In genomic region chr2:1282552-1282951, GRCh38 we compare ENCODE assay signal across 25 cellular contexts.
DNase-seq lines count a peak whose midpoint lies in the region; ATAC-seq and TF ChIP-seq lines count a peak whose summit lies in the region.
"Had no signal": no experiment of that assay in that cellular context is flagged by ENCODE, and none has a peak within 500 bp of the region (broad histone marks: within the 10 kb centered on the region; RNA-seq: fewer than 3 reads in every experiment).

No MANE protein-coding gene starts in this region.

- H3K4me3 Mint-ChIP-seq in nephron progenitor cell (no peak overlapping the region), natural killer cell (no peak overlapping the region)
- no peak overlapping the region for H3K4me3 Mint-ChIP-seq in naive thymus-derived CD4-positive, alpha-beta T cell
- H3K4me3 Mint-ChIP-seq in stimulated activated effector memory CD8-positive, alpha-beta T cell treated with anti-CD3 and anti-CD28 coated beads, Interleukin-12 subunit alpha, Interleukin-12 subunit beta, amount 100 ng/mL, for 72 hours = no peak overlapping the region
- H3K4me3 Mint-ChIP-seq: activated T-cell treated with anti-CD3 and anti-CD28 coated beads, Interleukin-2, amount 50 U/mL, for 72 hours had no signal

- POLR2A ChIA-PET in naive thymus-derived CD4-positive, alpha-beta T cell (lab: Charles Lee) = no interaction called here

- H3K9me3 ChIP-seq in left ventricle myocardium inferior (replicated peaks) = no peaks in the 10 kb centered on the region
- H3K9me3 ChIP-seq in naive thymus-derived CD4-positive, alpha-beta T cell (ENCODE audit: control insufficient read depth in 2 of 3, low read length in 3 of 3) = no peaks in the 10 kb centered on the region
- H3K9me3 ChIP-seq: transverse colon had no signal

- H3K27me3 ChIP-seq in left ventricle myocardium inferior (ENCODE audit: low read depth) = peaks cover 68% of the 10 kb centered on the region
- H3K27me3 ChIP-seq in naive thymus-derived CD4-positive, alpha-beta T cell (ENCODE audit: control insufficient read depth in 2 of 2, insufficient read depth in 2 of 2, low read length in 2 of 2) = no peaks in the 10 kb centered on the region
- H3K27me3 ChIP-seq: transverse colon had no signal

- H3K4me1 Mint-ChIP-seq in nephron progenitor cell (peaks cover 28% of the 10 kb centered on the region), natural killer cell (no peaks in the 10 kb centered on the region)
- no peaks in the 10 kb centered on the region for H3K4me1 Mint-ChIP-seq in naive thymus-derived CD4-positive, alpha-beta T cell
- H3K4me1 Mint-ChIP-seq in stimulated activated effector memory CD8-positive, alpha-beta T cell treated with anti-CD3 and anti-CD28 coated beads, Interleukin-12 subunit alpha, Interleukin-12 subunit beta, amount 100 ng/mL, for 72 hours = peaks cover 7% of the 10 kb centered on the region

- H3K27me3 Mint-ChIP-seq in nephron progenitor cell (ENCODE audit: low read depth, poor library complexity) = peaks cover 6% of the 10 kb centered on the region
- no peaks in the 10 kb centered on the region for H3K27me3 Mint-ChIP-seq in naive thymus-derived CD4-positive, alpha-beta T cell
- H3K27me3 Mint-ChIP-seq in natural killer cell (ENCODE audit: low read depth in 2 of 2) = peaks cover 0 to 4% of the 10 kb centered on the region in 2 donors

- intact Hi-C loops in left ventricle myocardium inferior (cut with micrococcal nuclease) (no loop called here), natural killer cell (cut with micrococcal nuclease) (no loop called here)
- intact Hi-C loops in naive thymus-derived CD4-positive, alpha-beta T cell (cut with micrococcal nuclease) = no loop called here

- H3K27ac ChIP-seq in left ventricle myocardium inferior (replicated peaks) = no peak overlapping the region
- no peak overlapping the region for H3K27ac ChIP-seq in naive thymus-derived CD4-positive, alpha-beta T cell (ENCODE audit: low read depth, low read length)
- H3K27ac ChIP-seq: KMS-11, transverse colon, WERI-Rb-1 had no signal

- H3K36me3 Mint-ChIP-seq in nephron progenitor cell (ENCODE audit: low read depth) (no peaks in the 10 kb centered on the region), natural killer cell (no peaks in the 10 kb centered on the region)
- no peaks in the 10 kb centered on the region for H3K36me3 Mint-ChIP-seq in naive thymus-derived CD4-positive, alpha-beta T cell
- no peaks in the 10 kb centered on the region for H3K36me3 Mint-ChIP-seq in stimulated activated effector memory CD8-positive, alpha-beta T cell treated with anti-CD3 and anti-CD28 coated beads, Interleukin-12 subunit alpha, Interleukin-12 subunit beta, amount 100 ng/mL, for 72 hours

- CTCF ChIA-PET in naive thymus-derived CD4-positive, alpha-beta T cell (lab: Charles Lee) = no interaction called here

- H3K4me3 ChIP-seq in left ventricle myocardium inferior = no peak overlapping the region
- H3K4me3 ChIP-seq in naive thymus-derived CD4-positive, alpha-beta T cell (ENCODE audit: low read length) = no peak overlapping the region
- H3K4me3 ChIP-seq: transverse colon had no signal

- DNase-seq in Ammon's horn (ENCODE audit: low spot score) (peak; percentile 23), SK-N-DZ (ENCODE audit: low spot score) (peak; percentile 7), left ventricle myocardium inferior (peak; percentile 33), nephron progenitor cell (peak; percentile 48), natural killer cell (no peak)
- no peak for DNase-seq in naive thymus-derived CD4-positive, alpha-beta T cell
- DNase-seq in stimulated activated effector memory CD8-positive, alpha-beta T cell treated with anti-CD3 and anti-CD28 coated beads, Interleukin-12 subunit alpha, Interleukin-12 subunit beta, amount 100 ng/mL, for 72 hours (ENCODE audit: low spot score in 2 of 2) = no peak
- no peak for DNase-seq in stimulated activated naive CD4-positive, alpha-beta T cell (lab: John Stamatoyannopoulos, UW)
- DNase-seq: activated CD4-positive, alpha-beta T cell treated with anti-CD3 and anti-CD28 coated beads, Interleukin-2, amount 50 U/mL, for 4 hours; activated naive CD4-positive, alpha-beta T cell; activated T-cell treated with anti-CD3 and anti-CD28 coated beads, Interleukin-2, amount 50 U/mL, for 72 hours; GDM1; left colon; mesenchymal stem cell; MM.1S; NCI-H1436; NCI-H446; NCI-H82; small intestine; stimulated activated CD8-positive, alpha-beta memory T cell treated with anti-CD3 and anti-CD28 coated beads, Interleukin-4, amount 100 ng/mL, for 48 hours; SW 1271; T-helper 9 cell; transverse colon; WERI-Rb-1 had no signal

- TF ChIP-seq CTCF in left ventricle myocardium inferior (IDR thresholded peaks at IDR 0.05; ENCODE audit: borderline replicate concordance) (no peak), nephron progenitor cell (IDR thresholded peaks at IDR 0.05) (no peak), natural killer cell (IDR thresholded peaks at IDR 0.05) (no peak)

- H3K4me1 ChIP-seq in left ventricle myocardium inferior = peaks cover 12% of the 10 kb centered on the region
- H3K4me1 ChIP-seq in naive thymus-derived CD4-positive, alpha-beta T cell (ENCODE audit: control insufficient read depth in 2 of 2, insufficient read depth in 2 of 2, low read length in 2 of 2) = no peaks in the 10 kb centered on the region
- H3K4me1 ChIP-seq: transverse colon had no signal

- H3K27ac Mint-ChIP-seq in nephron progenitor cell = no peak overlapping the region
- no peak overlapping the region for H3K27ac Mint-ChIP-seq in naive thymus-derived CD4-positive, alpha-beta T cell
- H3K27ac Mint-ChIP-seq in stimulated activated effector memory CD8-positive, alpha-beta T cell treated with anti-CD3 and anti-CD28 coated beads, Interleukin-12 subunit alpha, Interleukin-12 subunit beta, amount 100 ng/mL, for 72 hours = no peak overlapping the region
- H3K27ac Mint-ChIP-seq in natural killer cell = no peak overlapping the region
- H3K27ac Mint-ChIP-seq: activated T-cell treated with anti-CD3 and anti-CD28 coated beads, Interleukin-2, amount 50 U/mL, for 72 hours had no signal

- ATAC-seq in naive thymus-derived CD4-positive, alpha-beta T cell = no peak
- ATAC-seq in stimulated activated effector memory CD8-positive, alpha-beta T cell treated with anti-CD3 and anti-CD28 coated beads, Interleukin-12 subunit alpha, Interleukin-12 subunit beta, amount 100 ng/mL, for 72 hours = no peak
- no peak for ATAC-seq in natural killer cell
- ATAC-seq: activated T-cell treated with anti-CD3 and anti-CD28 coated beads, Interleukin-2, amount 50 U/mL, for 72 hours; left colon had no signal

- H3K36me3 ChIP-seq in left ventricle myocardium inferior = no peaks in the 10 kb centered on the region
- H3K36me3 ChIP-seq in naive thymus-derived CD4-positive, alpha-beta T cell (ENCODE audit: control insufficient read depth in 2 of 3, insufficient read depth in 3 of 3, low read length in 3 of 3) = no peaks in the 10 kb centered on the region
- H3K36me3 ChIP-seq: transverse colon, WERI-Rb-1 had no signal

- H3K9me3 Mint-ChIP-seq in nephron progenitor cell (no peaks in the 10 kb centered on the region), natural killer cell (no peaks in the 10 kb centered on the region)
- H3K9me3 Mint-ChIP-seq in naive thymus-derived CD4-positive, alpha-beta T cell = peaks cover 0 to 3% (median 0%) of the 10 kb centered on the region in 11 donors
- no peaks in the 10 kb centered on the region for H3K9me3 Mint-ChIP-seq in stimulated activated effector memory CD8-positive, alpha-beta T cell treated with anti-CD3 and anti-CD28 coated beads, Interleukin-12 subunit alpha, Interleukin-12 subunit beta, amount 100 ng/mL, for 72 hours

Comparison
In these comparisons a context has a peak if more than half of its experiments do, and no peak if none do; other contexts are left out.
1. DNase-seq: peak in Ammon's horn (single experiment), SK-N-DZ (single experiment), left ventricle myocardium inferior (single experiment) and nephron progenitor cell (single experiment); none in naive thymus-derived CD4-positive, alpha-beta T cell (0 of 9), stimulated activated effector memory CD8-positive, alpha-beta T cell treated with anti-CD3 and anti-CD28 coated beads, Interleukin-12 subunit alpha, Interleukin-12 subunit beta, amount 100 ng/mL, for 72 hours (0 of 2), natural killer cell (single experiment) and stimulated activated naive CD4-positive, alpha-beta T cell (0 of 6).